9 cellular contexts compared by ENCODE assay signal in genomic region chr4:105196523-105197145, GRCh38. TPM values are rescaled to one million over a fixed set of nuclear protein-coding genes. Genes with fewer than 3 reads are reported as not detected.
A peak's percentile ranks its signal among the peaks of the same experiment; 100 is the strongest.
DNase-seq lines count a peak whose midpoint lies in the region; ATAC-seq and TF ChIP-seq lines count a peak whose summit lies in the region.
"Had no signal": no experiment of that assay in that cellular context is flagged by ENCODE, and none has a peak within 500 bp of the region (broad histone marks: within the 10 kb centered on the region; RNA-seq: fewer than 3 reads in every experiment).

No MANE protein-coding gene starts in this region.

- DNase-seq in KG1 (lab: John Stamatoyannopoulos, UW) = peak; percentile 21
- DNase-seq in colonic mucosa = no peak
- DNase-seq in osteocyte (ENCODE audit: extremely low spot score, unreplicated experiment) = no peak
- no peak for DNase-seq in gastrocnemius medialis
- no peak for DNase-seq in GM13976 (ENCODE audit: low spot score)
- DNase-seq in prostate gland (ENCODE audit: low spot score) = no peak

- H3K4me3 Mint-ChIP-seq in osteocyte (ENCODE audit: unreplicated experiment) = no peak overlapping the region
- H3K4me3 Mint-ChIP-seq: T-helper 1 cell treated with Interleukin-12 subunit alpha and Interleukin-12 subunit beta and Interleukin-4 antibody, amounts not matched to agents 30 μg/mL and 1 μg/mL, for 36 hours had no signal

- intact Hi-C loops in colonic mucosa (cut with DNase I) (no loop called here), gastrocnemius medialis (cut with DNase I; ENCODE audit: low total_unique reads) (no loop called here), prostate gland (cut with DNase I) (no loop called here)

- H3K36me3 Mint-ChIP-seq in osteocyte (ENCODE audit: unreplicated experiment) = peaks cover 14% of the 10 kb centered on the region

- H3K9me3 Mint-ChIP-seq in osteocyte (ENCODE audit: unreplicated experiment) = no peaks in the 10 kb centered on the region
- H3K9me3 Mint-ChIP-seq: T-helper 1 cell treated with Interleukin-12 subunit alpha and Interleukin-12 subunit beta and Interleukin-4 antibody, amounts not matched to agents 30 μg/mL and 1 μg/mL, for 36 hours had no signal

- no peak overlapping the region for H3K4me3 ChIP-seq in colonic mucosa
- no peak overlapping the region for H3K4me3 ChIP-seq in gastrocnemius medialis
- H3K4me3 ChIP-seq in prostate gland = no peak overlapping the region

- no peaks in the 10 kb centered on the region for H3K9me3 ChIP-seq in colonic mucosa
- no peaks in the 10 kb centered on the region for H3K9me3 ChIP-seq in gastrocnemius medialis
- H3K9me3 ChIP-seq in prostate gland = no peaks in the 10 kb centered on the region

- TF ChIP-seq CTCF in colonic mucosa (IDR thresholded peaks at IDR 0.05) (no peak), osteocyte (IDR thresholded peaks at IDR 0.05) (peak; percentile 36), gastrocnemius medialis (IDR thresholded peaks at IDR 0.05 in 4 of 5, conservative IDR thresholded peaks at IDR 0.05 in 1 of 5) (no peak), GM13976 (IDR thresholded peaks at IDR 0.05; ENCODE audit: borderline replicate concordance, control extremely low read depth, extremely low read depth, insufficient read depth, missing control alignments) (no peak), prostate gland (IDR thresholded peaks at IDR 0.05) (peak in 1 of 4 experiments; percentile 13)

- H3K4me1 ChIP-seq in colonic mucosa (peaks cover 8% of the 10 kb centered on the region), gastrocnemius medialis (peaks cover 20 to 44% of the 10 kb centered on the region in 2 donors), prostate gland (replicated peaks) (no peaks in the 10 kb centered on the region)

- H3K27me3 ChIP-seq in colonic mucosa (no peaks in the 10 kb centered on the region), gastrocnemius medialis (no peaks in the 10 kb centered on the region), prostate gland (replicated peaks; ENCODE audit: insufficient read depth) (no peaks in the 10 kb centered on the region)

- H3K27ac ChIP-seq in colonic mucosa (peak overlapping the region; percentile 12), gastrocnemius medialis (no peak overlapping the region), prostate gland (no peak overlapping the region)

- H3K27ac Mint-ChIP-seq in osteocyte (ENCODE audit: unreplicated experiment) = peak overlapping the region; percentile 29
- H3K27ac Mint-ChIP-seq: T-helper 1 cell treated with Interleukin-12 subunit alpha and Interleukin-12 subunit beta and Interleukin-4 antibody, amounts not matched to agents 30 μg/mL and 1 μg/mL, for 36 hours had no signal

- H3K36me3 ChIP-seq in colonic mucosa (no peaks in the 10 kb centered on the region), gastrocnemius medialis (no peaks in the 10 kb centered on the region), prostate gland (no peaks in the 10 kb centered on the region)

- 74% methylated on average over 5 of the region's 5 CpGs for WGBS in prostate gland

- peaks cover 63% of the 10 kb centered on the region for H3K4me1 Mint-ChIP-seq in osteocyte (ENCODE audit: unreplicated experiment)

- no peaks in the 10 kb centered on the region for H3K27me3 Mint-ChIP-seq in osteocyte (ENCODE audit: unreplicated experiment)

- in situ Hi-C loops in gastrocnemius medialis (cut with MboI; ENCODE audit: low sequenced_read_pairs in 4 of 4) = no loop called here
- in situ Hi-C loops in GM13976 (cut with MboI; ENCODE audit: low sequenced_read_pairs, unreplicated experiment) = no loop called here

- TF ChIP-seq POLR2A in gastrocnemius medialis (IDR thresholded peaks at IDR 0.05) (no peak), prostate gland (IDR thresholded peaks at IDR 0.05) (no peak)

- ATAC-seq in GM18858 (IDR thresholded peaks at IDR 0.05; ENCODE audit: unreplicated experiment) (peak; percentile 23), GM18517 (IDR thresholded peaks at IDR 0.05; ENCODE audit: unreplicated experiment) (no peak), gastrocnemius medialis (no peak)

- no peak overlapping the region for H3K9ac ChIP-seq in colonic mucosa (ENCODE audit: low read depth in 2 of 2, low read length in 2 of 2)

RNA-seq across cellular contexts. Expression of gene TET2, which starts 50.0 kb away (rescaled TPM):
- total RNA-seq in colonic mucosa = 10 to 100 TPM; 20.0 to 30.1 TPM
- total RNA-seq in osteocyte = 23.7 and 24.3 TPM in 2 replicates
- total RNA-seq in gastrocnemius medialis = 10 to 100 TPM; 12.9 to 18.0 (median 16.4) TPM
- total RNA-seq in prostate gland = 10 to 100 TPM; 19.8 to 20.6 TPM
